9 cellular contexts compared by ENCODE assay signal in genomic region chr14:89493877-89494634, GRCh38.
DNase-seq lines count a peak whose midpoint lies in the region; ATAC-seq, FAIRE-seq and TF ChIP-seq lines count a peak whose summit lies in the region.
"Had no signal": no experiment of that assay in that cellular context is flagged by ENCODE, and none has a peak within 500 bp of the region (broad histone marks: within the 10 kb centered on the region; RNA-seq: fewer than 3 reads in every experiment).

No MANE protein-coding gene starts in this region.

- no peak for DNase-seq in left lobe of liver (ENCODE audit: low spot score)
- DNase-seq in HFFc6, result no peak
- DNase-seq in cortex of kidney (lab: John Stamatoyannopoulos, UW), result no peak
- no peak for DNase-seq in D721Med (ENCODE audit: insufficient read length, low spot score)
- no peak for DNase-seq in HPDE6-E6E7 (ENCODE audit: extremely low spot score)
- DNase-seq: activated naive CD8-positive, alpha-beta T cell treated with anti-CD3 and anti-CD28 coated beads, Interleukin-2, amount 10 ng/mL, durations not matched to agents 7 days and 5 days had no signal

- peak; percentile 98 for ATAC-seq in GM18498 (IDR thresholded peaks at IDR 0.05; ENCODE audit: unreplicated experiment)
- ATAC-seq in GM21528 (IDR thresholded peaks at IDR 0.05; ENCODE audit: low FRiP score, unreplicated experiment), result peak; percentile 94
- peak; percentile 93 for ATAC-seq in HG03558 (IDR thresholded peaks at IDR 0.05; ENCODE audit: extremely low read depth, unreplicated experiment)
- peak; percentile 81 for ATAC-seq in left lobe of liver

- no peaks in the 10 kb centered on the region for H3K36me3 Mint-ChIP-seq in HFFc6 (ENCODE audit: low read depth)

- H3K4me1 Mint-ChIP-seq in HFFc6 (ENCODE audit: low read depth), result peaks cover 14% of the 10 kb centered on the region

- H3K27me3 Mint-ChIP-seq in HFFc6 (ENCODE audit: insufficient read depth), result peaks cover 2% of the 10 kb centered on the region; the same call in 1 of the 2 replicates
- H3K27me3 Mint-ChIP-seq: activated naive CD8-positive, alpha-beta T cell treated with anti-CD3 and anti-CD28 coated beads, Interleukin-2, amount 10 ng/mL, durations not matched to agents 7 days and 5 days had no signal

- H3K4me3 Mint-ChIP-seq in HFFc6, result no peak overlapping the region
- H3K4me3 Mint-ChIP-seq: activated naive CD8-positive, alpha-beta T cell treated with anti-CD3 and anti-CD28 coated beads, Interleukin-2, amount 10 ng/mL, durations not matched to agents 7 days and 5 days had no signal

- no peak overlapping the region for H3K27ac Mint-ChIP-seq in HFFc6
- H3K27ac Mint-ChIP-seq: activated naive CD8-positive, alpha-beta T cell treated with anti-CD3 and anti-CD28 coated beads, Interleukin-2, amount 10 ng/mL, durations not matched to agents 7 days and 5 days had no signal

- no peak for TF ChIP-seq CTCF in HFFc6 (IDR thresholded peaks at IDR 0.05)
- TF ChIP-seq CTCF in D721Med (IDR thresholded peaks at IDR 0.05; ENCODE audit: insufficient read depth, missing control alignments), result no peak

- H3K9me3 Mint-ChIP-seq in HFFc6, result no peaks in the 10 kb centered on the region
- H3K9me3 Mint-ChIP-seq: activated naive CD8-positive, alpha-beta T cell treated with anti-CD3 and anti-CD28 coated beads, Interleukin-2, amount 10 ng/mL, durations not matched to agents 7 days and 5 days had no signal

- no peak for FAIRE-seq in D721Med (lab: Jason Lieb, UNC)
